ENCODE assay signal across 8 cellular contexts in the genomic region with DNA sequence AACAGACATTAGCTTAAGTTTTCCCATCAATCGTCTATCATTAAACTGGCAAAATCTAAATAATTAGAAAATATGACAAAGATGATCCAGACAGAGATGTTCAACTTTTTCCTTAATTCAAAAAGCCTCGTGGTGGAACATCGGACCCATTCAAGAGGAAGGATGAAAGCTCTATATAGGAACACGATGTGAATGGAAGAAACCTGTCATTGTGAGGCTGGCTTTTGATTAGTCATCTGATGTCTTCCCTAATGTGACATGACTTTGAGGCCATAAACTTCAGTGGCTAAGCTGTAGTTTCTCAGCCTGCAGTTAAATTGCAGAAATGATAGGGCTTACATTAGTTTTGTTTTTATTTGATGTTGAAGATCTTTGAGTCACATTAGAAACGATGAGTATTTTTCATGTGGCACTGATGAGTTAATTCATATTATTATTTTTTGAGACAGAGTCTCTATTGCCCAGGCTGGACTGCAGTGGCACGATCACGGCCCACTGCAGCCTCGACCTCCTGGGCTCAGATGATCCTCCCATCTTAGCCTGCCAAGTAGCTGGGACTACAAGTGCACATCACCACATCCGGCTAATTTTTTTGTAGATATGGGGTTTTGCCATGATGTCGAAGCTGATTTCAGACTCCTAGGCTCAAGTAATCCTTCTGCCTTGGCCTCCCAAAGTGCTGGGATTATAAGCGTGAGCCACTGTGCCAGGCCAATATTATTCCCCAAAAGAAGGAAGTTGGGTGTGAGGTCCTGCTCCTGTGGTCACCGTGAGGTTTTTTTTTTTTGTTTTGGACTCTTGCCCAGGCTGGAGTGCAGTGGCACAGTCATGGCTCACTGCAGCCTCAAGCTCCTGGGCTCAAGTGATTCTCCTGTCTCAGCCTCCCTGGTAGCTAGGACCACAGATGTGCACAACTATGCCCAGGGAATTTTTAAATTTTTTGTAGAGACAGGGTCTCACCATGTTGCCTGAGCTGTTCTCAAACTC. TPM values are rescaled to one million over a fixed set of nuclear protein-coding genes. Genes with fewer than 3 reads are reported as not detected.
A peak's percentile ranks its signal among the peaks of the same experiment; 100 is the strongest.
DNase-seq lines count a peak whose midpoint lies in the region; ATAC-seq and TF ChIP-seq lines count a peak whose summit lies in the region.

No MANE protein-coding gene starts in this region.

- H3K36me3 Mint-ChIP-seq in activated B cell treated with CpG ODN at 0.5 μM for 24 hours (ENCODE audit: low read depth), result peaks cover 37% of the 10 kb centered on the region

- peaks cover 31% of the 10 kb centered on the region for H3K36me3 ChIP-seq in left ventricle myocardium inferior
- H3K36me3 ChIP-seq in gastroesophageal sphincter, result peaks cover 0 to 39% of the 10 kb centered on the region in 2 donors
- peaks cover 5 to 7% of the 10 kb centered on the region in 2 donors for H3K36me3 ChIP-seq in stomach smooth muscle (ENCODE audit: control insufficient read depth in 2 of 2, insufficient read depth in 2 of 2, low read length in 2 of 2)

- peak overlapping the region; percentile 88 for H3K4me3 ChIP-seq in left ventricle myocardium inferior
- H3K4me3 ChIP-seq in gastroesophageal sphincter, result peak overlapping the region in 1 of 2 donors; percentile 87
- H3K4me3 ChIP-seq in stomach smooth muscle (ENCODE audit: low read length in 2 of 2), result peak overlapping the region; percentile 87

- POLR2A ChIA-PET in activated B cell treated with CpG ODN at 0.5 μM for 24 hours (lab: Charles Lee), result interaction anchor here (0.6 to 6.2 kb wide), 17 partner anchors 10 to 253 kb away, joined by 3 to 285 read pairs (median 27); a partner anchor contains a TSS

- intact Hi-C loops in left ventricle myocardium inferior (cut with micrococcal nuclease), result no loop called here
- intact Hi-C loops in Right ventricle myocardium inferior (cut with DNase I), result loop anchor here (5.0 kb wide), 2 partner anchors 42 to 213 kb away; no protein-coding TSS in a partner anchor
- intact Hi-C loops in activated B cell treated with CpG ODN at 0.5 μM for 24 hours (cut with micrococcal nuclease), result loop anchor here (1.0 to 5.0 kb wide), 5 partner anchors 9 to 432 kb away; a partner anchor contains a TSS

- TF ChIP-seq POLR2A in gastroesophageal sphincter (IDR thresholded peaks at IDR 0.05), result no peak

- H3K9me3 ChIP-seq in left ventricle myocardium inferior (replicated peaks) (no peaks in the 10 kb centered on the region), gastroesophageal sphincter (no peaks in the 10 kb centered on the region), stomach smooth muscle (ENCODE audit: control insufficient read depth in 2 of 2, low read length in 2 of 2) (no peaks in the 10 kb centered on the region)

- H3K4me3 Mint-ChIP-seq in activated B cell treated with CpG ODN at 0.5 μM for 24 hours, result peak overlapping the region; percentile 92

- WGBS in gastroesophageal sphincter (ENCODE audit: low coverage in 1 of 2), 2 donors, result 50 to 68% methylated on average over 8 to 10 of the region's 12 CpGs

- TF ChIP-seq CTCF in left ventricle myocardium inferior (IDR thresholded peaks at IDR 0.05; ENCODE audit: borderline replicate concordance), result no peak
- TF ChIP-seq CTCF in activated B cell treated with CpG ODN at 0.5 μM for 24 hours (IDR thresholded peaks at IDR 0.05), result no peak
- no peak for TF ChIP-seq CTCF in gastroesophageal sphincter (IDR thresholded peaks at IDR 0.05)

- H3K9me3 Mint-ChIP-seq in activated B cell treated with CpG ODN at 0.5 μM for 24 hours, result no peaks in the 10 kb centered on the region

- no peaks in the 10 kb centered on the region for H3K27me3 ChIP-seq in left ventricle myocardium inferior (ENCODE audit: low read depth)
- no peaks in the 10 kb centered on the region for H3K27me3 ChIP-seq in gastroesophageal sphincter
- H3K27me3 ChIP-seq in stomach smooth muscle (ENCODE audit: control insufficient read depth in 1 of 2, insufficient read depth in 2 of 2, low read length in 2 of 2), result no peaks in the 10 kb centered on the region

- peak overlapping the region; percentile 95 for H3K27ac Mint-ChIP-seq in activated B cell treated with CpG ODN at 0.5 μM for 24 hours

- peak overlapping the region; percentile 98 for H3K27ac ChIP-seq in left ventricle myocardium inferior (replicated peaks)
- peak overlapping the region; percentile 79 to 98 (median 95) for H3K27ac ChIP-seq in gastroesophageal sphincter
- no peak overlapping the region for H3K27ac ChIP-seq in stomach smooth muscle (ENCODE audit: low read length)

- peak overlapping the region; percentile 97 to 98 for H3K9ac ChIP-seq in stomach smooth muscle (ENCODE audit: low read length in 2 of 2)

- CTCF ChIA-PET in activated B cell treated with CpG ODN at 0.5 μM for 24 hours (lab: Charles Lee), result interaction anchor here (0.6 to 3.0 kb wide), 8 partner anchors 10 to 150 kb away, joined by 3 to 15 read pairs (median 6); no protein-coding TSS in a partner anchor

- no peak for TF ChIP-seq EP300 in gastroesophageal sphincter (IDR thresholded peaks at IDR 0.05)

- H3K27me3 Mint-ChIP-seq in activated B cell treated with CpG ODN at 0.5 μM for 24 hours, result no peaks in the 10 kb centered on the region

- H3K4me1 Mint-ChIP-seq in activated B cell treated with CpG ODN at 0.5 μM for 24 hours, result peaks cover 67% of the 10 kb centered on the region

- peaks cover 28% of the 10 kb centered on the region for H3K4me1 ChIP-seq in left ventricle myocardium inferior
- peaks cover 0 to 22% (median 0%) of the 10 kb centered on the region in 3 donors for H3K4me1 ChIP-seq in gastroesophageal sphincter
- peaks cover 14% of the 10 kb centered on the region for H3K4me1 ChIP-seq in stomach smooth muscle (ENCODE audit: control insufficient read depth, insufficient read depth, low read length)

- no peak for DNase-seq in left ventricle myocardium inferior
- no peak for DNase-seq in Right ventricle myocardium inferior (ENCODE audit: missing footprints)
- DNase-seq in activated B cell treated with CpG ODN at 0.5 μM for 24 hours, result no peak
- DNase-seq in nucleus accumbens (lab: John Stamatoyannopoulos, UW), result no peak

- ATAC-seq in Right ventricle myocardium inferior, result no peak
- no peak for ATAC-seq in activated B cell treated with CpG ODN at 0.5 μM for 24 hours (ENCODE audit: low read depth)
- no peak for ATAC-seq in gastroesophageal sphincter
- no peak for ATAC-seq in HG03159 (IDR thresholded peaks at IDR 0.05; ENCODE audit: unreplicated experiment)
- ATAC-seq in GM21786 (IDR thresholded peaks at IDR 0.05; ENCODE audit: unreplicated experiment), result no peak

RNA-seq across cellular contexts. Expression of a gene that starts 1.3 kb away (rescaled TPM):
- total RNA-seq in left ventricle myocardium inferior, result 99.9 TPM
- 89.8 TPM for total RNA-seq in Right ventricle myocardium inferior
- total RNA-seq in activated B cell treated with CpG ODN at 0.5 μM for 24 hours, result 42.1 and 55.4 TPM in 2 replicates
- total RNA-seq in gastroesophageal sphincter, result 10 to 100 TPM; 54.9 to 76.5 (median 59.6) TPM

RNA-seq across cellular contexts. Expression of a gene that starts 41.7 kb away (rescaled TPM):
- 0.08 TPM for total RNA-seq in left ventricle myocardium inferior
- 0.16 TPM for total RNA-seq in Right ventricle myocardium inferior
- total RNA-seq in activated B cell treated with CpG ODN at 0.5 μM for 24 hours, result 10.2 and 11.0 TPM in 2 replicates
- total RNA-seq in gastroesophageal sphincter, result under 1 TPM in 3 of 4 donors, not detected in 1; 0.27 to 0.67 (median 0.46) TPM

RNA-seq across cellular contexts. Expression of a gene that starts 42.1 kb away (rescaled TPM):
- total RNA-seq in left ventricle myocardium inferior (3.7 TPM), Right ventricle myocardium inferior (2.2 TPM), activated B cell treated with CpG ODN at 0.5 μM for 24 hours (15.5 and 19.6 TPM in 2 replicates), gastroesophageal sphincter (1 to 10 TPM; 2.2 to 5.5 (median 3.5) TPM)
